13 cellular contexts compared by ENCODE assay signal in the genomic region with DNA sequence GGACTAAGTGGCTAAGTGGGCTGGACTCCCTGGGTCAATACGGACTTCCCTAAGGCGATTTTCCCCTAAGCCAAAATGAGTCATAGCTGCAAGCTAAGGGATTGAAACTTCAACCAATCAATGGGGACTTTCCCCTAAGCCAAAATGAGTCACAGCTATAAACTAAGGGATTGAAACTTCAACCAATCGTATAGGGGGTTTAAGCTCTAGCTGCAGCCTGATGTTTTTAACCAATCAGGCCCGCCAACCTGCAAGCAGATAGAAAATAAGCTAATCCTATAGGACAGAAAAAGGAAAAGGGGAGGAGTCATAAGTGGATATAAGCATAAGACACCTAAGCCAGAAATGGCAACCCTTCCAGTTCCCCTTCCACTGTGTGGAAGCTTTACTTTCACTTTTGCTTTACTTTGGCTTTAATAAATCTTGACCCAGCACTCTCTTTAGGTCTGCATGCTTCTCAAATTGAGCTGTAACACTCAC.
A peak's percentile ranks its signal among the peaks of the same experiment; 100 is the strongest.
DNase-seq lines count a peak whose midpoint lies in the region; ATAC-seq and TF ChIP-seq lines count a peak whose summit lies in the region.
"Had no signal": no experiment of that assay in that cellular context is flagged by ENCODE, and none has a peak within 500 bp of the region (broad histone marks: within the 10 kb centered on the region; RNA-seq: fewer than 3 reads in every experiment).

No MANE protein-coding gene starts in this region.

- H3K36me3 ChIP-seq in upper lobe of right lung = no peaks in the 10 kb centered on the region
- H3K36me3 ChIP-seq: Peyer's patch, tibial nerve had no signal

- DNase-seq in ACHN = peak; percentile 1
- DNase-seq in NB4 (ENCODE audit: low read depth) = peak; percentile 15
- no peak for DNase-seq in effector CD4-positive, alpha-beta T cell
- DNase-seq in upper lobe of right lung = no peak
- no peak for DNase-seq in NCI-H2196 treated with DMSO at 0.1 percent for 48 hours (lab: John Stamatoyannopoulos, UW; ENCODE audit: unreplicated experiment)
- no peak for DNase-seq in cortex of kidney (lab: John Stamatoyannopoulos, UW)
- DNase-seq: effector memory CD4-positive, alpha-beta T cell; Peyer's patch had no signal

- H3K4me3 ChIP-seq in NB4 (ENCODE audit: low read depth, low read length) (no peak overlapping the region), upper lobe of right lung (no peak overlapping the region)
- H3K4me3 ChIP-seq: smooth muscle cell, tibial nerve had no signal

- H3K4me1 ChIP-seq in upper lobe of right lung = no peaks in the 10 kb centered on the region
- H3K4me1 ChIP-seq: Peyer's patch, tibial nerve had no signal

- H3K27ac ChIP-seq in upper lobe of right lung = no peak overlapping the region
- H3K27ac ChIP-seq: HL-60, Peyer's patch, tibial nerve had no signal

- no peak for TF ChIP-seq POLR2A in NB4 (IDR thresholded peaks at IDR 0.05; ENCODE audit: extremely low read depth, insufficient read length)

- TF ChIP-seq CTCF in NB4 (IDR thresholded peaks at IDR 0.05; ENCODE audit: low read depth, low read length) (no peak), upper lobe of right lung (IDR thresholded peaks at IDR 0.05) (no peak)

- ATAC-seq in GM18873 (IDR thresholded peaks at IDR 0.05; ENCODE audit: low FRiP score, unreplicated experiment) (peak; percentile 73), HG02763 (IDR thresholded peaks at IDR 0.05; ENCODE audit: unreplicated experiment) (peak; percentile 62), upper lobe of right lung (no peak)

- intact Hi-C loops in upper lobe of right lung (cut with DNase I) = no loop called here

- in situ Hi-C loops in ACHN (cut with HindIII; ENCODE audit: low pct_ligation_motif_present, low pct_unique_long_range_greater_than_20kb, low sequenced_read_pairs) = no loop called here

- H3K9me3 ChIP-seq in upper lobe of right lung = no peaks in the 10 kb centered on the region
- H3K9me3 ChIP-seq: Peyer's patch, tibial nerve had no signal

- H3K27me3 ChIP-seq in upper lobe of right lung = no peaks in the 10 kb centered on the region
- H3K27me3 ChIP-seq: Peyer's patch, tibial nerve had no signal

Comparison
In these comparisons a context has a peak if more than half of its experiments do, and no peak if none do; other contexts are left out.
1. DNase-seq: peak in ACHN (single experiment) and NB4 (single experiment); none in effector CD4-positive, alpha-beta T cell (single experiment), upper lobe of right lung (single experiment), NCI-H2196 treated with DMSO at 0.1 percent for 48 hours (single experiment) and cortex of kidney (single experiment).